2 cellular contexts compared by ENCODE assay signal in the genomic region with DNA sequence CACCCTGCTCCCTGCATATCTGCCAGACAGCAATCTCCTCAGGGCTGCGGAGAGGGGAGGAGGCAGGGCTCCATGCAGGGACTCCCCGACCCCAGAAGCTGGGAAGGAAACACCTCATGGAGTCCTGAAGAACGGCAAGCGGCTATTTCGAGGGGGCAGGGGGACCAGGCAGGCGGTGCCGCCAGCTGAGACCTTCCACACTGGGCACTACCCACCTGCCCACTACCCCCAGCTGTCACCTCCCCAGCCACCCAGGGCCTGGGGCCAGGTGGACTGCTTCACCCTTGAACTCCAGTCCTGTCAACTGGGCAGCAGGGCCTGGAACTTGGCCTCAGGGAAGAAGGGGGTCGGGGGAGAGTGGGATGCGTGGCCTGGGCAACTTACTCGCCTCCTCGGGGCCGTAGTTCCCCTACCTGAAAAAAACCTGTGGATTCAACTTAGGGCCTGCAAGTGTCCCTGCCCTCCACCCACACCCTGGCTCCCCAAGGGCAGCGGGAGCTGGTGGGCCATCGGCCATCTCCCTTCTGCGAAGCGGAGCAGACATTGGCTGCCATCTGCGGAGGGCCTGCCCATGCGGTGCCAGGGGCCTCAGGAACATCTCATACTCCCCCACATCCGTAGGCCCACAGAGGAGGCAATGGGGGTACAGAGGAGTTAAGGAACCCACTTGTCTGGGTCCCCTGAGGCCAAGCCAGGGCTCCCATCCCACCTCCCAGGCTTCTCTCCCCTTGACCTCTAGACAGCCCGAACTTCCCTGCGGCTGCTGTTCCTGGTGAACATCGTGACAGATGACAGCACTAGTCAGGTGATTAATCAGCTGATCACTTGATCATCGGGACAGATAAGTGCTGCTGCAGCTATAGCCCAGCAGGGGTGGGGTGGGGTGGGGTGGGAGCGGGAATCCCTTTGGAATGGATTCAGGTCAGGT.
TF ChIP-seq lines count a peak whose summit lies in the region.

No MANE protein-coding gene starts in this region.

TF ChIP-seq in HepG2, 621 proteins besides CTCF, POLR2A, EP300 and RAD21:
- no peak for TF ChIP-seq PPARG (CRISPR knock-in tag; conservative IDR thresholded peaks at IDR 0.05)
- TF ChIP-seq FOXK2 (IDR thresholded peaks at IDR 0.05), result no peak
- TF ChIP-seq, protein P1, sequence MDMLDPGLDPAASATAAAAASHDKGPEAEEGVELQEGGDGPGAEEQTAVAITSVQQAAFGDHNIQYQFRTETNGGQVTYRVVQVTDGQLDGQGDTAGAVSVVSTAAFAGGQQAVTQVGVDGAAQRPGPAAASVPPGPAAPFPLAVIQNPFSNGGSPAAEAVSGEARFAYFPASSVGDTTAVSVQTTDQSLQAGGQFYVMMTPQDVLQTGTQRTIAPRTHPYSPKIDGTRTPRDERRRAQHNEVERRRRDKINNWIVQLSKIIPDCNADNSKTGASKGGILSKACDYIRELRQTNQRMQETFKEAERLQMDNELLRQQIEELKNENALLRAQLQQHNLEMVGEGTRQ (IDR thresholded peaks at IDR 0.05; ENCODE audit: low read depth, low read length), result peak; percentile 13; the same call in 1 of the 2 replicates
- TF ChIP-seq, protein P1 (CRISPR knock-in tag; IDR thresholded peaks at IDR 0.05; ENCODE audit: borderline replicate concordance), result no peak
- no peak for TF ChIP-seq DPF2 (CRISPR knock-in tag; IDR thresholded peaks at IDR 0.05; ENCODE audit: borderline replicate concordance, low read depth)

TF ChIP-seq in K562, 482 proteins besides CTCF, POLR2A, EP300 and RAD21 (continues in another document):
- TF ChIP-seq ZNF696 (CRISPR knock-in tag; conservative IDR thresholded peaks at IDR 0.05), result no peak
- TF ChIP-seq, protein P2, sequence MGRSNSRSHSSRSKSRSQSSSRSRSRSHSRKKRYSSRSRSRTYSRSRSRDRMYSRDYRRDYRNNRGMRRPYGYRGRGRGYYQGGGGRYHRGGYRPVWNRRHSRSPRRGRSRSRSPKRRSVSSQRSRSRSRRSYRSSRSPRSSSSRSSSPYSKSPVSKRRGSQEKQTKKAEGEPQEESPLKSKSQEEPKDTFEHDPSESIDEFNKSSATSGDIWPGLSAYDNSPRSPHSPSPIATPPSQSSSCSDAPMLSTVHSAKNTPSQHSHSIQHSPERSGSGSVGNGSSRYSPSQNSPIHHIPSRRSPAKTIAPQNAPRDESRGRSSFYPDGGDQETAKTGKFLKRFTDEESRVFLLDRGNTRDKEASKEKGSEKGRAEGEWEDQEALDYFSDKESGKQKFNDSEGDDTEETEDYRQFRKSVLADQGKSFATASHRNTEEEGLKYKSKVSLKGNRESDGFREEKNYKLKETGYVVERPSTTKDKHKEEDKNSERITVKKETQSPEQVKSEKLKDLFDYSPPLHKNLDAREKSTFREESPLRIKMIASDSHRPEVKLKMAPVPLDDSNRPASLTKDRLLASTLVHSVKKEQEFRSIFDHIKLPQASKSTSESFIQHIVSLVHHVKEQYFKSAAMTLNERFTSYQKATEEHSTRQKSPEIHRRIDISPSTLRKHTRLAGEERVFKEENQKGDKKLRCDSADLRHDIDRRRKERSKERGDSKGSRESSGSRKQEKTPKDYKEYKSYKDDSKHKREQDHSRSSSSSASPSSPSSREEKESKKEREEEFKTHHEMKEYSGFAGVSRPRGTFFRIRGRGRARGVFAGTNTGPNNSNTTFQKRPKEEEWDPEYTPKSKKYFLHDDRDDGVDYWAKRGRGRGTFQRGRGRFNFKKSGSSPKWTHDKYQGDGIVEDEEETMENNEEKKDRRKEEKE (IDR thresholded peaks at IDR 0.05; ENCODE audit: borderline replicate concordance in 1 of 2, control insufficient read depth in 1 of 2, low read depth in 2 of 2, low read length in 1 of 2), result no peak
- peak; percentile 75 for TF ChIP-seq RAD51 (IDR thresholded peaks at IDR 0.05; ENCODE audit: borderline replicate concordance, low read depth)
- no peak for TF ChIP-seq CXXC5 (CRISPR knock-in tag; IDR thresholded peaks at IDR 0.05)
- no peak for TF ChIP-seq ZNF764 (CRISPR knock-in tag; IDR thresholded peaks at IDR 0.05; ENCODE audit: low read depth)
- TF ChIP-seq, protein P3, sequence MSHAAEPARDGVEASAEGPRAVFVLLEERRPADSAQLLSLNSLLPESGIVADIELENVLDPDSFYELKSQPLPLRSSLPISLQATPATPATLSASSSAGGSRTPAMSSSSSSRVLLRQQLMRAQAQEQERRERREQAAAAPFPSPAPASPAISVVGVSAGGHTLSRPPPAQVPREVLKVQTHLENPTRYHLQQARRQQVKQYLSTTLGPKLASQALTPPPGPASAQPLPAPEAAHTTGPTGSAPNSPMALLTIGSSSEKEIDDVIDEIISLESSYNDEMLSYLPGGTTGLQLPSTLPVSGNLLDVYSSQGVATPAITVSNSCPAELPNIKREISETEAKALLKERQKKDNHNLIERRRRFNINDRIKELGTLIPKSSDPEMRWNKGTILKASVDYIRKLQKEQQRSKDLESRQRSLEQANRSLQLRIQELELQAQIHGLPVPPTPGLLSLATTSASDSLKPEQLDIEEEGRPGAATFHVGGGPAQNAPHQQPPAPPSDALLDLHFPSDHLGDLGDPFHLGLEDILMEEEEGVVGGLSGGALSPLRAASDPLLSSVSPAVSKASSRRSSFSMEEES (CRISPR knock-in tag; IDR thresholded peaks at IDR 0.05), result no peak
- TF ChIP-seq ILF3 (IDR thresholded peaks at IDR 0.05; ENCODE audit: borderline replicate concordance), result no peak
- no peak for TF ChIP-seq EWSR1 (IDR thresholded peaks at IDR 0.05; ENCODE audit: borderline replicate concordance, low read depth, partially characterized antibody)
- TF ChIP-seq, protein P4, sequence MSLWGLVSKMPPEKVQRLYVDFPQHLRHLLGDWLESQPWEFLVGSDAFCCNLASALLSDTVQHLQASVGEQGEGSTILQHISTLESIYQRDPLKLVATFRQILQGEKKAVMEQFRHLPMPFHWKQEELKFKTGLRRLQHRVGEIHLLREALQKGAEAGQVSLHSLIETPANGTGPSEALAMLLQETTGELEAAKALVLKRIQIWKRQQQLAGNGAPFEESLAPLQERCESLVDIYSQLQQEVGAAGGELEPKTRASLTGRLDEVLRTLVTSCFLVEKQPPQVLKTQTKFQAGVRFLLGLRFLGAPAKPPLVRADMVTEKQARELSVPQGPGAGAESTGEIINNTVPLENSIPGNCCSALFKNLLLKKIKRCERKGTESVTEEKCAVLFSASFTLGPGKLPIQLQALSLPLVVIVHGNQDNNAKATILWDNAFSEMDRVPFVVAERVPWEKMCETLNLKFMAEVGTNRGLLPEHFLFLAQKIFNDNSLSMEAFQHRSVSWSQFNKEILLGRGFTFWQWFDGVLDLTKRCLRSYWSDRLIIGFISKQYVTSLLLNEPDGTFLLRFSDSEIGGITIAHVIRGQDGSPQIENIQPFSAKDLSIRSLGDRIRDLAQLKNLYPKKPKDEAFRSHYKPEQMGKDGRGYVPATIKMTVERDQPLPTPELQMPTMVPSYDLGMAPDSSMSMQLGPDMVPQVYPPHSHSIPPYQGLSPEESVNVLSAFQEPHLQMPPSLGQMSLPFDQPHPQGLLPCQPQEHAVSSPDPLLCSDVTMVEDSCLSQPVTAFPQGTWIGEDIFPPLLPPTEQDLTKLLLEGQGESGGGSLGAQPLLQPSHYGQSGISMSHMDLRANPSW (CRISPR knock-in tag; IDR thresholded peaks at IDR 0.05), result no peak
- no peak for TF ChIP-seq ETV5 (CRISPR knock-in tag; IDR thresholded peaks at IDR 0.05; ENCODE audit: low read depth)
- TF ChIP-seq GTF2F1 (IDR thresholded peaks at IDR 0.05; ENCODE audit: low read depth, low read length), result no peak
- no peak for TF ChIP-seq TBL1XR1 (IDR thresholded peaks at IDR 0.05; ENCODE audit: low read length in 2 of 2)
- TF ChIP-seq, protein P5, sequence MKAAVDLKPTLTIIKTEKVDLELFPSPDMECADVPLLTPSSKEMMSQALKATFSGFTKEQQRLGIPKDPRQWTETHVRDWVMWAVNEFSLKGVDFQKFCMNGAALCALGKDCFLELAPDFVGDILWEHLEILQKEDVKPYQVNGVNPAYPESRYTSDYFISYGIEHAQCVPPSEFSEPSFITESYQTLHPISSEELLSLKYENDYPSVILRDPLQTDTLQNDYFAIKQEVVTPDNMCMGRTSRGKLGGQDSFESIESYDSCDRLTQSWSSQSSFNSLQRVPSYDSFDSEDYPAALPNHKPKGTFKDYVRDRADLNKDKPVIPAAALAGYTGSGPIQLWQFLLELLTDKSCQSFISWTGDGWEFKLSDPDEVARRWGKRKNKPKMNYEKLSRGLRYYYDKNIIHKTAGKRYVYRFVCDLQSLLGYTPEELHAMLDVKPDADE (conservative IDR thresholded peaks at IDR 0.05; ENCODE audit: control insufficient read depth, low read depth, low read length), result no peak
- no peak for TF ChIP-seq EP400 (IDR thresholded peaks at IDR 0.05)
- no peak for TF ChIP-seq TARDBP (IDR thresholded peaks at IDR 0.05)
- TF ChIP-seq PHTF2 (CRISPR knock-in tag; IDR thresholded peaks at IDR 0.05), result no peak
- TF ChIP-seq, protein P6, sequence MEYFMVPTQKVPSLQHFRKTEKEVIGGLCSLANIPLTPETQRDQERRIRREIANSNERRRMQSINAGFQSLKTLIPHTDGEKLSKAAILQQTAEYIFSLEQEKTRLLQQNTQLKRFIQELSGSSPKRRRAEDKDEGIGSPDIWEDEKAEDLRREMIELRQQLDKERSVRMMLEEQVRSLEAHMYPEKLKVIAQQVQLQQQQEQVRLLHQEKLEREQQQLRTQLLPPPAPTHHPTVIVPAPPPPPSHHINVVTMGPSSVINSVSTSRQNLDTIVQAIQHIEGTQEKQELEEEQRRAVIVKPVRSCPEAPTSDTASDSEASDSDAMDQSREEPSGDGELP (CRISPR knock-in tag; IDR thresholded peaks at IDR 0.05; ENCODE audit: borderline replicate concordance), result peak; percentile 50; the same call in 1 of the 2 replicates
- TF ChIP-seq RBFOX2 (IDR thresholded peaks at IDR 0.05; ENCODE audit: low read depth, low read length), result 0 out of 2 replicates have a peak, but pooled peaks have one; percentile 12
- TF ChIP-seq, protein P1 (CRISPR knock-in tag; IDR thresholded peaks at IDR 0.05), result peak; percentile 53
- TF ChIP-seq ZBTB7A (IDR thresholded peaks at IDR 0.05; ENCODE audit: borderline replicate concordance, control insufficient read depth, low read depth, low read length), result no peak
- TF ChIP-seq ZNF589 (CRISPR knock-in tag; IDR thresholded peaks at IDR 0.05; ENCODE audit: low read depth), result no peak
- no peak for TF ChIP-seq FIP1L1 (IDR thresholded peaks at IDR 0.05; ENCODE audit: low read depth, low read length, poor library complexity, severe bottlenecking)
- TF ChIP-seq SIRT6 (IDR thresholded peaks at IDR 0.05; ENCODE audit: low read depth, low read length), result no peak
- no peak for TF ChIP-seq NFATC3 (IDR thresholded peaks at IDR 0.05)
- no peak for TF ChIP-seq MTA2 (IDR thresholded peaks at IDR 0.05; ENCODE audit: low read depth)
- TF ChIP-seq ZNF134 (CRISPR knock-in tag; conservative IDR thresholded peaks at IDR 0.05), result no peak
- no peak for TF ChIP-seq ZC3H8 (IDR thresholded peaks at IDR 0.05)
- no peak for TF ChIP-seq HDAC8 (tag; IDR thresholded peaks at IDR 0.05)
- TF ChIP-seq, protein P7, sequence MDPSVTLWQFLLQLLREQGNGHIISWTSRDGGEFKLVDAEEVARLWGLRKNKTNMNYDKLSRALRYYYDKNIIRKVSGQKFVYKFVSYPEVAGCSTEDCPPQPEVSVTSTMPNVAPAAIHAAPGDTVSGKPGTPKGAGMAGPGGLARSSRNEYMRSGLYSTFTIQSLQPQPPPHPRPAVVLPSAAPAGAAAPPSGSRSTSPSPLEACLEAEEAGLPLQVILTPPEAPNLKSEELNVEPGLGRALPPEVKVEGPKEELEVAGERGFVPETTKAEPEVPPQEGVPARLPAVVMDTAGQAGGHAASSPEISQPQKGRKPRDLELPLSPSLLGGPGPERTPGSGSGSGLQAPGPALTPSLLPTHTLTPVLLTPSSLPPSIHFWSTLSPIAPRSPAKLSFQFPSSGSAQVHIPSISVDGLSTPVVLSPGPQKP (CRISPR knock-in tag; IDR thresholded peaks at IDR 0.05), result no peak
- no peak for TF ChIP-seq ZNF12 (CRISPR knock-in tag; IDR thresholded peaks at IDR 0.05)
- no peak for TF ChIP-seq CBFA2T3 (IDR thresholded peaks at IDR 0.05)
- TF ChIP-seq SRSF3 (IDR thresholded peaks at IDR 0.05; ENCODE audit: insufficient read depth, low read length), result no peak
- TF ChIP-seq, protein P8, sequence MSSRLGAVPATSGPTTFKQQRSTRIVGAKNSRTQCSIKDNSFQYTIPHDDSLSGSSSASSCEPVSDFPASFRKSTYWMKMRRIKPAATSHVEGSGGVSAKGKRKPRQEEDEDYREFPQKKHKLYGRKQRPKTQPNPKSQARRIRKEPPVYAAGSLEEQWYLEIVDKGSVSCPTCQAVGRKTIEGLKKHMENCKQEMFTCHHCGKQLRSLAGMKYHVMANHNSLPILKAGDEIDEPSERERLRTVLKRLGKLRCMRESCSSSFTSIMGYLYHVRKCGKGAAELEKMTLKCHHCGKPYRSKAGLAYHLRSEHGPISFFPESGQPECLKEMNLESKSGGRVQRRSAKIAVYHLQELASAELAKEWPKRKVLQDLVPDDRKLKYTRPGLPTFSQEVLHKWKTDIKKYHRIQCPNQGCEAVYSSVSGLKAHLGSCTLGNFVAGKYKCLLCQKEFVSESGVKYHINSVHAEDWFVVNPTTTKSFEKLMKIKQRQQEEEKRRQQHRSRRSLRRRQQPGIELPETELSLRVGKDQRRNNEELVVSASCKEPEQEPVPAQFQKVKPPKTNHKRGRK (tag; IDR thresholded peaks at IDR 0.05), result no peak
- no peak for TF ChIP-seq ZNF561 (CRISPR knock-in tag; conservative IDR thresholded peaks at IDR 0.05)
- no peak for TF ChIP-seq MTF1 (CRISPR knock-in tag; IDR thresholded peaks at IDR 0.05; ENCODE audit: borderline replicate concordance)
- 0 out of 2 replicates have a peak, but pooled peaks have one; percentile 35 for TF ChIP-seq ZNF175 (CRISPR knock-in tag; IDR thresholded peaks at IDR 0.05; ENCODE audit: low read depth)
- TF ChIP-seq ZNF551 (CRISPR knock-in tag; IDR thresholded peaks at IDR 0.05), result no peak
- TF ChIP-seq DACH1 (IDR thresholded peaks at IDR 0.05; ENCODE audit: partially characterized antibody), result peak; percentile 25
- 0 out of 2 replicates have a peak, but pooled peaks have one; percentile 33 for TF ChIP-seq POLR2G (IDR thresholded peaks at IDR 0.05; ENCODE audit: low read depth, low read length)
- no peak for TF ChIP-seq PHF8 (IDR thresholded peaks at IDR 0.05; ENCODE audit: borderline replicate concordance, low read length)
- TF ChIP-seq ADNP (tag; IDR thresholded peaks at IDR 0.05), result no peak
- 0 out of 2 replicates have a peak, but pooled peaks have one; percentile 38 for TF ChIP-seq ZNF766 (CRISPR knock-in tag; conservative IDR thresholded peaks at IDR 0.05)
- TF ChIP-seq PHB2 (IDR thresholded peaks at IDR 0.05; ENCODE audit: low read depth), result no peak
- 0 out of 2 replicates have a peak, but pooled peaks have one; percentile 10 for TF ChIP-seq JUND (IDR thresholded peaks at IDR 0.05; ENCODE audit: borderline replicate concordance, low read depth, low read length)
- TF ChIP-seq JUND (tag; IDR thresholded peaks at IDR 0.05; ENCODE audit: borderline replicate concordance, low read depth, low read length), result no peak
- TF ChIP-seq SREBF2 (CRISPR knock-in tag; IDR thresholded peaks at IDR 0.05), result no peak
